15 cellular contexts compared by ENCODE assay signal in genomic region chr11:103907548-103908455, GRCh38.
DNase-seq lines count a peak whose midpoint lies in the region; ATAC-seq and TF ChIP-seq lines count a peak whose summit lies in the region.
"Had no signal": no experiment of that assay in that cellular context is flagged by ENCODE, and none has a peak within 500 bp of the region (broad histone marks: within the 10 kb centered on the region; RNA-seq: fewer than 3 reads in every experiment).

No MANE protein-coding gene starts in this region.

- no peak for ATAC-seq in GM19324 (IDR thresholded peaks at IDR 0.05; ENCODE audit: low FRiP score, unreplicated experiment)

- CTCF ChIA-PET in RWPE1 (lab: Yijun Ruan, JAX) = interaction anchor here (0.7 kb wide), 1 partner anchor 256 kb away, joined by 3 read pairs; the partner anchor contains the start of gene PDGFD

- H3K36me3 ChIP-seq in left ventricle myocardium inferior (peaks cover 8% of the 10 kb centered on the region), fibroblast of lung (ENCODE audit: control insufficient read depth, insufficient read depth, low read length) (no peaks in the 10 kb centered on the region), subcutaneous abdominal adipose tissue (ENCODE audit: control insufficient read depth in 5 of 5, insufficient read depth in 5 of 5, low read length in 5 of 5) (peaks cover 0 to 4% (median 0%) of the 10 kb centered on the region in 5 donors), tibial artery (peaks cover 0 to 3% (median 0%) of the 10 kb centered on the region in 3 donors)
- H3K36me3 ChIP-seq: thoracic aorta had no signal

- no peaks in the 10 kb centered on the region for H4K20me1 ChIP-seq in fibroblast of lung (ENCODE audit: control insufficient read depth, extremely low read depth, insufficient read depth, low read length)

- H3K27ac ChIP-seq in left ventricle myocardium inferior (replicated peaks) = peak overlapping the region; percentile 84
- no peak overlapping the region for H3K27ac ChIP-seq in RWPE1
- no peak overlapping the region for H3K27ac ChIP-seq in fibroblast of lung (ENCODE audit: insufficient read depth, low read length)
- peak overlapping the region; percentile 51 for H3K27ac ChIP-seq in subcutaneous abdominal adipose tissue (ENCODE audit: low read depth, low read length)
- no peak overlapping the region for H3K27ac ChIP-seq in tibial artery

- H3K9me3 ChIP-seq in left ventricle myocardium inferior (replicated peaks) (peaks cover 13% of the 10 kb centered on the region), fibroblast of lung (ENCODE audit: control insufficient read depth, insufficient read depth, low read depth, low read length) (no peaks in the 10 kb centered on the region), subcutaneous abdominal adipose tissue (ENCODE audit: control insufficient read depth in 5 of 5, low read length in 5 of 5) (peaks cover 0 to 6% (median 0%) of the 10 kb centered on the region in 5 donors), tibial artery (no peaks in the 10 kb centered on the region)
- H3K9me3 ChIP-seq: thoracic aorta had no signal

- no peaks in the 10 kb centered on the region for H3K79me2 ChIP-seq in fibroblast of lung (ENCODE audit: control insufficient read depth, insufficient read depth, low read length)

- no peak overlapping the region for H3K9ac ChIP-seq in fibroblast of lung (ENCODE audit: insufficient read depth, low read length)
- no peak overlapping the region for H3K9ac ChIP-seq in subcutaneous abdominal adipose tissue (ENCODE audit: low read length in 5 of 5)

- H3K4me3 ChIP-seq in left ventricle myocardium inferior = peak overlapping the region; percentile 8
- H3K4me3 ChIP-seq in fibroblast of lung (replicated peaks in 1 of 4; ENCODE audit: control extremely low read depth in 1 of 4, insufficient read depth in 1 of 4, low read depth in 3 of 4, low read length in 4 of 4) = no peak overlapping the region
- H3K4me3 ChIP-seq in subcutaneous abdominal adipose tissue (ENCODE audit: low read depth in 1 of 5, low read length in 5 of 5) = no peak overlapping the region
- H3K4me3 ChIP-seq in tibial artery = no peak overlapping the region
- H3K4me3 ChIP-seq: thoracic aorta had no signal

- intact Hi-C loops in left ventricle myocardium inferior (cut with micrococcal nuclease) (no loop called here), cardiac septum (cut with DNase I) (no loop called here), tibial artery (cut with DNase I; ENCODE audit: low total_unique reads) (no loop called here)

- no peak overlapping the region for H2AFZ ChIP-seq in fibroblast of lung (ENCODE audit: low read length)

- DNase-seq in left ventricle myocardium inferior (no peak), cardiac septum (ENCODE audit: low spot score) (no peak), RWPE1 (ENCODE audit: low spot score) (peak; percentile 2), fibroblast of lung (ENCODE audit: low read depth in 2 of 2) (peak; percentile 31 to 68), T-helper 9 cell (no peak), tibial artery (no peak)
- DNase-seq: activated CD4-positive, alpha-beta T cell treated with anti-CD3 and anti-CD28 coated beads for 48 hours; activated naive CD4-positive, alpha-beta T cell treated with anti-CD3 and anti-CD28 coated beads, Interleukin-2, amount 10 ng/mL, durations not matched to agents 7 days and 5 days; endodermal cell; NCI-H2107; SHP77; stimulated activated CD4-positive, alpha-beta T cell treated with anti-CD3 and anti-CD28 coated beads, Interleukin-4, amount 100 ng/mL, for 4 hours had no signal

- TF ChIP-seq CTCF in left ventricle myocardium inferior (IDR thresholded peaks at IDR 0.05; ENCODE audit: borderline replicate concordance) (no peak), RWPE1 (conservative IDR thresholded peaks at IDR 0.05; ENCODE audit: low read depth) (no peak), fibroblast of lung (conservative IDR thresholded peaks at IDR 0.05 in 1 of 2, IDR thresholded peaks at IDR 0.05 in 1 of 2; ENCODE audit: low read depth in 1 of 2, low read length in 2 of 2) (no peak), tibial artery (IDR thresholded peaks at IDR 0.05) (no peak)

- peaks cover 20% of the 10 kb centered on the region for H3K4me1 ChIP-seq in left ventricle myocardium inferior
- H3K4me1 ChIP-seq in fibroblast of lung (ENCODE audit: control insufficient read depth, extremely low read depth, insufficient read depth, low read length) = no peaks in the 10 kb centered on the region
- peaks cover 0 to 22% (median 0%) of the 10 kb centered on the region in 5 donors for H3K4me1 ChIP-seq in subcutaneous abdominal adipose tissue (ENCODE audit: control insufficient read depth in 5 of 5, insufficient read depth in 5 of 5, low read length in 5 of 5)
- no peaks in the 10 kb centered on the region for H3K4me1 ChIP-seq in tibial artery

- H3K27me3 ChIP-seq in left ventricle myocardium inferior (ENCODE audit: low read depth) (no peaks in the 10 kb centered on the region), fibroblast of lung (ENCODE audit: control insufficient read depth, insufficient read depth, low read length) (no peaks in the 10 kb centered on the region), subcutaneous abdominal adipose tissue (ENCODE audit: control insufficient read depth in 5 of 5, insufficient read depth in 4 of 5, low read length in 5 of 5) (no peaks in the 10 kb centered on the region), tibial artery (no peaks in the 10 kb centered on the region)

- POLR2A ChIA-PET in RWPE1 (lab: Yijun Ruan, JAX; ENCODE audit: low non-redundant PET) = no interaction called here

- no peak overlapping the region for H3K4me2 ChIP-seq in fibroblast of lung (ENCODE audit: extremely low read depth, insufficient read depth, low read length)

Comparison
In these comparisons a context has a peak if more than half of its experiments do, and no peak if none do; other contexts are left out.
1. DNase-seq: peak in RWPE1 (single experiment) and fibroblast of lung (2 of 2); none in left ventricle myocardium inferior (single experiment), cardiac septum (single experiment), T-helper 9 cell (single experiment) and tibial artery (0 of 2).
2. H3K27ac ChIP-seq: peak in left ventricle myocardium inferior (single experiment) and subcutaneous abdominal adipose tissue (single experiment); none in RWPE1 (single experiment), fibroblast of lung (single experiment) and tibial artery (0 of 2).